Comparison of ENCODE assay signal across 1 cellular context in the genomic region with DNA sequence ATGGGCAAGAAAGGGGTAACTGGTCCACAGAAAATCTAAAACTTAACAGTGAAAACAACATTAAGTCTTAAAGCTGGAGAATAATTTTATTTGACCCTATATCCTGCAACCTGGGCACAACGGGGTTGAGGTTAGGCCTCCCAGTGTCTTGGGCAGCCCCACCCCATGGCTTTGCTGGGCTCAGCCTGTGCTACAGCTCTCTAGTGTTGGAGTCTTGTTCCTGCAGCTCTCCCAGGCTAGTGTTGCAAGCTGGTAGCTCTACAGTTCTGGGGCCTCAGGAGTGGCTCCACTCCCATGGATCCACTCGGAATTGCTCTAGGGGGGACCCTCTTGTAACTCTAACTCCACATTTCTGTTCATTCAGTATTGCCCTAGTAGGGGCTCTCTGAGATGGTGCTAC.
TF ChIP-seq lines count a peak whose summit lies in the region.

No MANE protein-coding gene starts in this region.

TF ChIP-seq in GM23338, 12 proteins besides CTCF, POLR2A, EP300 and RAD21 (continued from another document):
- TF ChIP-seq ETS1 (IDR thresholded peaks at IDR 0.05) (no peak), STAT1 (IDR thresholded peaks at IDR 0.05; ENCODE audit: unreplicated experiment) (no peak), NANOG (IDR thresholded peaks at IDR 0.05; ENCODE audit: borderline replicate concordance) (no peak), POLR2AphosphoS5 (IDR thresholded peaks at IDR 0.05; ENCODE audit: low read depth) (no peak), EZH2phosphoT487 (IDR thresholded peaks at IDR 0.05; ENCODE audit: unreplicated experiment) (no peak), ZNF331 (CRISPR knock-in tag; IDR thresholded peaks at IDR 0.05; ENCODE audit: low read depth) (no peak), CREB1 (CRISPR knock-in tag; IDR thresholded peaks at IDR 0.05; ENCODE audit: low read depth) (no peak)
- TF ChIP-seq, protein P1, sequence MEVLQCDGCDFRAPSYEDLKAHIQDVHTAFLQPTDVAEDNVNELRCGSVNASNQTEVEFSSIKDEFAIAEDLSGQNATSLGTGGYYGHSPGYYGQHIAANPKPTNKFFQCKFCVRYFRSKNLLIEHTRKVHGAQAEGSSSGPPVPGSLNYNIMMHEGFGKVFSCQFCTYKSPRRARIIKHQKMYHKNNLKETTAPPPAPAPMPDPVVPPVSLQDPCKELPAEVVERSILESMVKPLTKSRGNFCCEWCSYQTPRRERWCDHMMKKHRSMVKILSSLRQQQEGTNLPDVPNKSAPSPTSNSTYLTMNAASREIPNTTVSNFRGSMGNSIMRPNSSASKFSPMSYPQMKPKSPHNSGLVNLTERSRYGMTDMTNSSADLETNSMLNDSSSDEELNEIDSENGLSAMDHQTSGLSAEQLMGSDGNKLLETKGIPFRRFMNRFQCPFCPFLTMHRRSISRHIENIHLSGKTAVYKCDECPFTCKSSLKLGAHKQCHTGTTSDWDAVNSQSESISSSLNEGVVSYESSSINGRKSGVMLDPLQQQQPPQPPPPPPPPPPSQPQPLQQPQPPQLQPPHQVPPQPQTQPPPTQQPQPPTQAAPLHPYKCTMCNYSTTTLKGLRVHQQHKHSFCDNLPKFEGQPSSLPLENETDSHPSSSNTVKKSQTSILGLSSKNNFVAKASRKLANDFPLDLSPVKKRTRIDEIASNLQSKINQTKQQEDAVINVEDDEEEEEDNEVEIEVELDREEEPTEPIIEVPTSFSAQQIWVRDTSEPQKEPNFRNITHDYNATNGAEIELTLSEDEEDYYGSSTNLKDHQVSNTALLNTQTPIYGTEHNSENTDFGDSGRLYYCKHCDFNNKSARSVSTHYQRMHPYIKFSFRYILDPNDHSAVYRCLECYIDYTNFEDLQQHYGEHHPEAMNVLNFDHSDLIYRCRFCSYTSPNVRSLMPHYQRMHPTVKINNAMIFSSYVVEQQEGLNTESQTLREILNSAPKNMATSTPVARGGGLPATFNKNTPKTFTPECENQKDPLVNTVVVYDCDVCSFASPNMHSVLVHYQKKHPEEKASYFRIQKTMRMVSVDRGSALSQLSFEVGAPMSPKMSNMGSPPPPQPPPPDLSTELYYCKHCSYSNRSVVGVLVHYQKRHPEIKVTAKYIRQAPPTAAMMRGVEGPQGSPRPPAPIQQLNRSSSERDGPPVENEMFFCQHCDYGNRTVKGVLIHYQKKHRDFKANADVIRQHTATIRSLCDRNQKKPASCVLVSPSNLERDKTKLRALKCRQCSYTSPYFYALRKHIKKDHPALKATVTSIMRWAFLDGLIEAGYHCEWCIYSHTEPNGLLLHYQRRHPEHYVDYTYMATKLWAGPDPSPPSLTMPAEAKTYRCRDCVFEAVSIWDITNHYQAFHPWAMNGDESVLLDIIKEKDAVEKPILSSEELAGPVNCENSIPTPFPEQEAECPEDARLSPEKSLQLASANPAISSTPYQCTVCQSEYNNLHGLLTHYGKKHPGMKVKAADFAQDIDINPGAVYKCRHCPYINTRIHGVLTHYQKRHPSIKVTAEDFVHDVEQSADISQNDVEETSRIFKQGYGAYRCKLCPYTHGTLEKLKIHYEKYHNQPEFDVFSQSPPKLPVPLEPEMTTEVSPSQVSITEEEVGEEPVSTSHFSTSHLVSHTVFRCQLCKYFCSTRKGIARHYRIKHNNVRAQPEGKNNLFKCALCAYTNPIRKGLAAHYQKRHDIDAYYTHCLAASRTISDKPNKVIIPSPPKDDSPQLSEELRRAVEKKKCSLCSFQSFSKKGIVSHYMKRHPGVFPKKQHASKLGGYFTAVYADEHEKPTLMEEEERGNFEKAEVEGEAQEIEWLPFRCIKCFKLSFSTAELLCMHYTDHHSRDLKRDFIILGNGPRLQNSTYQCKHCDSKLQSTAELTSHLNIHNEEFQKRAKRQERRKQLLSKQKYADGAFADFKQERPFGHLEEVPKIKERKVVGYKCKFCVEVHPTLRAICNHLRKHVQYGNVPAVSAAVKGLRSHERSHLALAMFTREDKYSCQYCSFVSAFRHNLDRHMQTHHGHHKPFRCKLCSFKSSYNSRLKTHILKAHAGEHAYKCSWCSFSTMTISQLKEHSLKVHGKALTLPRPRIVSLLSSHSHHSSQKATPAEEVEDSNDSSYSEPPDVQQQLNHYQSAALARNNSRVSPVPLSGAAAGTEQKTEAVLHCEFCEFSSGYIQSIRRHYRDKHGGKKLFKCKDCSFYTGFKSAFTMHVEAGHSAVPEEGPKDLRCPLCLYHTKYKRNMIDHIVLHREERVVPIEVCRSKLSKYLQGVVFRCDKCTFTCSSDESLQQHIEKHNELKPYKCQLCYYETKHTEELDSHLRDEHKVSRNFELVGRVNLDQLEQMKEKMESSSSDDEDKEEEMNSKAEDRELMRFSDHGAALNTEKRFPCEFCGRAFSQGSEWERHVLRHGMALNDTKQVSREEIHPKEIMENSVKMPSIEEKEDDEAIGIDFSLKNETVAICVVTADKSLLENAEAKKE (CRISPR knock-in tag; IDR thresholded peaks at IDR 0.05) = no peak
